ENCODE assay signal across 1 cellular context in the genomic region with DNA sequence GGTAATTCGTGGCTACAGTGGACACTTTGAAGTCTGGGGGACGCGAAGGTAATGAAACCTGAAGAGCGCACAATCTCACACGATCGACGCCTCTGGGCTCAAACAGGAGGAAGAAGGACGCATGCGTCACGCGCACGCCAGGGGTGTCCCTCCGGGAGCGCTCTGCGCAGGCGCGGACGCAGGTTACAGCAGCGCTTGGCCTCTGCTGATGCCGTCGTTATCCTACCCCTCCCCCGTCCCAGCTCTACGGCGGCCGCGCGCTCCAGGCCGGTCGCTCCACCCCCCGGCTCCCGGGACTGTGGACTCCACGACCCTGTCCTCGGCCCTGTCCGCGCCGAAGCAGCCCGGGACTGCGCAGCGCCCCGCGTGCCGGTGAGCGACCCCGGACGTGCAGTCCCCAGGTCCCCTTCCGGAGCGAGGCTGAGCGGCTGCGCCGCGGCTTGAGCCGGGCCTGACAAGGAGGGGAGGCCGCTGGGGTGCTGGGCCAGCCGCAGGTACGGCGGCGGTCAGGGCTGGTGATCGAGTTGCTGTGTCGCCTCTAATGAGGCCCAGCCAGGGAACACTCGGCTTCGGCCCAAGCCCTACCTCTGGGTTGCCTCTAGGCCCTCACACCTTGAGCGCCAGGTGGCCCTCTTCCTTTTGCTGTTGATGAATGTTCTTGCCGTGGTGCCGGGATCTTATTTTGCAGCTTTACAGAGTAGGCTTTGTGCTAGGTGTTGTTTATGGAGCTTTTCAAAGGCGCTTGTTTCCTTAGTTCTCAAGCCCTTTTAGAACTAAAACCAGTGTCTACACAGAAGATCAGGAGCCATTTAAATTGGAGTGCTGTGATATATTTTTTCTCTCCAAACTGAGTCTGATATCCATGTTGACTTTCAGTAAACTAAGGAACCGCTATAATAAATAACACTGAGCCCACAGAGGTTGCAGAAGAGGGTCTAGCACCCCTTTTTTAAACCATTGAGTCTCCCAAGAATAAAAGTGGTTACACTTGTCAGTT.
A peak's percentile ranks its signal among the peaks of the same experiment; 100 is the strongest.
TF ChIP-seq lines count a peak whose summit lies in the region.

A gene (plus strand): TSS at position 241 of the 997 bp plus-strand sequence. CDS start 3,517 bp downstream, outside the sequence.

TF ChIP-seq in WTC11, 78 proteins besides CTCF, POLR2A, EP300 and RAD21 (continued from another document and continues in another):
- TF ChIP-seq, protein P1, sequence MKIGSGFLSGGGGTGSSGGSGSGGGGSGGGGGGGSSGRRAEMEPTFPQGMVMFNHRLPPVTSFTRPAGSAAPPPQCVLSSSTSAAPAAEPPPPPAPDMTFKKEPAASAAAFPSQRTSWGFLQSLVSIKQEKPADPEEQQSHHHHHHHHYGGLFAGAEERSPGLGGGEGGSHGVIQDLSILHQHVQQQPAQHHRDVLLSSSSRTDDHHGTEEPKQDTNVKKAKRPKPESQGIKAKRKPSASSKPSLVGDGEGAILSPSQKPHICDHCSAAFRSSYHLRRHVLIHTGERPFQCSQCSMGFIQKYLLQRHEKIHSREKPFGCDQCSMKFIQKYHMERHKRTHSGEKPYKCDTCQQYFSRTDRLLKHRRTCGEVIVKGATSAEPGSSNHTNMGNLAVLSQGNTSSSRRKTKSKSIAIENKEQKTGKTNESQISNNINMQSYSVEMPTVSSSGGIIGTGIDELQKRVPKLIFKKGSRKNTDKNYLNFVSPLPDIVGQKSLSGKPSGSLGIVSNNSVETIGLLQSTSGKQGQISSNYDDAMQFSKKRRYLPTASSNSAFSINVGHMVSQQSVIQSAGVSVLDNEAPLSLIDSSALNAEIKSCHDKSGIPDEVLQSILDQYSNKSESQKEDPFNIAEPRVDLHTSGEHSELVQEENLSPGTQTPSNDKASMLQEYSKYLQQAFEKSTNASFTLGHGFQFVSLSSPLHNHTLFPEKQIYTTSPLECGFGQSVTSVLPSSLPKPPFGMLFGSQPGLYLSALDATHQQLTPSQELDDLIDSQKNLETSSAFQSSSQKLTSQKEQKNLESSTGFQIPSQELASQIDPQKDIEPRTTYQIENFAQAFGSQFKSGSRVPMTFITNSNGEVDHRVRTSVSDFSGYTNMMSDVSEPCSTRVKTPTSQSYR (CRISPR knock-in tag; IDR thresholded peaks at IDR 0.05) = peak; percentile 88
- TF ChIP-seq ZNF396 (CRISPR knock-in tag; IDR thresholded peaks at IDR 0.05; ENCODE audit: borderline replicate concordance) = no peak
- peak; percentile 35; the same call in 1 of the 2 replicates for TF ChIP-seq ZNF317 (CRISPR knock-in tag; IDR thresholded peaks at IDR 0.05; ENCODE audit: borderline replicate concordance, low read depth)
- TF ChIP-seq ZNF219 (CRISPR knock-in tag; IDR thresholded peaks at IDR 0.05; ENCODE audit: borderline replicate concordance) = no peak
- peak; percentile 74; the same call in 1 of the 2 replicates for TF ChIP-seq ZBTB21 (CRISPR knock-in tag; IDR thresholded peaks at IDR 0.05; ENCODE audit: borderline replicate concordance)
- TF ChIP-seq, protein P2, sequence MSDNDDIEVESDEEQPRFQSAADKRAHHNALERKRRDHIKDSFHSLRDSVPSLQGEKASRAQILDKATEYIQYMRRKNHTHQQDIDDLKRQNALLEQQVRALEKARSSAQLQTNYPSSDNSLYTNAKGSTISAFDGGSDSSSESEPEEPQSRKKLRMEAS (CRISPR knock-in tag; IDR thresholded peaks at IDR 0.05) = peak; percentile 98
- TF ChIP-seq MYBL2 (CRISPR knock-in tag; IDR thresholded peaks at IDR 0.05) = peak; percentile 93; the same call in 1 of the 2 replicates
- TF ChIP-seq, protein P3, sequence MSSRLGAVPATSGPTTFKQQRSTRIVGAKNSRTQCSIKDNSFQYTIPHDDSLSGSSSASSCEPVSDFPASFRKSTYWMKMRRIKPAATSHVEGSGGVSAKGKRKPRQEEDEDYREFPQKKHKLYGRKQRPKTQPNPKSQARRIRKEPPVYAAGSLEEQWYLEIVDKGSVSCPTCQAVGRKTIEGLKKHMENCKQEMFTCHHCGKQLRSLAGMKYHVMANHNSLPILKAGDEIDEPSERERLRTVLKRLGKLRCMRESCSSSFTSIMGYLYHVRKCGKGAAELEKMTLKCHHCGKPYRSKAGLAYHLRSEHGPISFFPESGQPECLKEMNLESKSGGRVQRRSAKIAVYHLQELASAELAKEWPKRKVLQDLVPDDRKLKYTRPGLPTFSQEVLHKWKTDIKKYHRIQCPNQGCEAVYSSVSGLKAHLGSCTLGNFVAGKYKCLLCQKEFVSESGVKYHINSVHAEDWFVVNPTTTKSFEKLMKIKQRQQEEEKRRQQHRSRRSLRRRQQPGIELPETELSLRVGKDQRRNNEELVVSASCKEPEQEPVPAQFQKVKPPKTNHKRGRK (CRISPR knock-in tag; IDR thresholded peaks at IDR 0.05; ENCODE audit: borderline replicate concordance) = no peak
- TF ChIP-seq ZNF138 (CRISPR knock-in tag; conservative IDR thresholded peaks at IDR 0.05) = 0 out of 2 replicates have a peak, but pooled peaks have one; percentile 38
- peak; percentile 67; the same call in 1 of the 2 replicates for TF ChIP-seq ESRRA (CRISPR knock-in tag; IDR thresholded peaks at IDR 0.05; ENCODE audit: borderline replicate concordance)
- TF ChIP-seq, protein P4, sequence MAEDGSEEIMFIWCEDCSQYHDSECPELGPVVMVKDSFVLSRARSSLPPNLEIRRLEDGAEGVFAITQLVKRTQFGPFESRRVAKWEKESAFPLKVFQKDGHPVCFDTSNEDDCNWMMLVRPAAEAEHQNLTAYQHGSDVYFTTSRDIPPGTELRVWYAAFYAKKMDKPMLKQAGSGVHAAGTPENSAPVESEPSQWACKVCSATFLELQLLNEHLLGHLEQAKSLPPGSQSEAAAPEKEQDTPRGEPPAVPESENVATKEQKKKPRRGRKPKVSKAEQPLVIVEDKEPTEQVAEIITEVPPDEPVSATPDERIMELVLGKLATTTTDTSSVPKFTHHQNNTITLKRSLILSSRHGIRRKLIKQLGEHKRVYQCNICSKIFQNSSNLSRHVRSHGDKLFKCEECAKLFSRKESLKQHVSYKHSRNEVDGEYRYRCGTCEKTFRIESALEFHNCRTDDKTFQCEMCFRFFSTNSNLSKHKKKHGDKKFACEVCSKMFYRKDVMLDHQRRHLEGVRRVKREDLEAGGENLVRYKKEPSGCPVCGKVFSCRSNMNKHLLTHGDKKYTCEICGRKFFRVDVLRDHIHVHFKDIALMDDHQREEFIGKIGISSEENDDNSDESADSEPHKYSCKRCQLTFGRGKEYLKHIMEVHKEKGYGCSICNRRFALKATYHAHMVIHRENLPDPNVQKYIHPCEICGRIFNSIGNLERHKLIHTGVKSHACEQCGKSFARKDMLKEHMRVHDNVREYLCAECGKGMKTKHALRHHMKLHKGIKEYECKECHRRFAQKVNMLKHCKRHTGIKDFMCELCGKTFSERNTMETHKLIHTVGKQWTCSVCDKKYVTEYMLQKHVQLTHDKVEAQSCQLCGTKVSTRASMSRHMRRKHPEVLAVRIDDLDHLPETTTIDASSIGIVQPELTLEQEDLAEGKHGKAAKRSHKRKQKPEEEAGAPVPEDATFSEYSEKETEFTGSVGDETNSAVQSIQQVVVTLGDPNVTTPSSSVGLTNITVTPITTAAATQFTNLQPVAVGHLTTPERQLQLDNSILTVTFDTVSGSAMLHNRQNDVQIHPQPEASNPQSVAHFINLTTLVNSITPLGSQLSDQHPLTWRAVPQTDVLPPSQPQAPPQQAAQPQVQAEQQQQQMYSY (CRISPR knock-in tag; IDR thresholded peaks at IDR 0.05) = no peak; the same call in 1 of the 2 replicates
- TF ChIP-seq NR2C2 (CRISPR knock-in tag; IDR thresholded peaks at IDR 0.05) = peak; percentile 62; the same call in 1 of the 2 replicates
- no peak for TF ChIP-seq ZNF671 (CRISPR knock-in tag; IDR thresholded peaks at IDR 0.05)
- TF ChIP-seq FOXJ3 (CRISPR knock-in tag; IDR thresholded peaks at IDR 0.05; ENCODE audit: borderline replicate concordance) = peak; percentile 77; the same call in 1 of the 2 replicates
- TF ChIP-seq SMAD3 (CRISPR knock-in tag; IDR thresholded peaks at IDR 0.05; ENCODE audit: borderline replicate concordance) = peak; percentile 81; the same call in 1 of the 2 replicates
- TF ChIP-seq CBFB (CRISPR knock-in tag; IDR thresholded peaks at IDR 0.05; ENCODE audit: low read depth) = peak; percentile 25; the same call in 1 of the 2 replicates
- TF ChIP-seq SOX15 (CRISPR knock-in tag; IDR thresholded peaks at IDR 0.05) = no peak
- TF ChIP-seq, protein P5, sequence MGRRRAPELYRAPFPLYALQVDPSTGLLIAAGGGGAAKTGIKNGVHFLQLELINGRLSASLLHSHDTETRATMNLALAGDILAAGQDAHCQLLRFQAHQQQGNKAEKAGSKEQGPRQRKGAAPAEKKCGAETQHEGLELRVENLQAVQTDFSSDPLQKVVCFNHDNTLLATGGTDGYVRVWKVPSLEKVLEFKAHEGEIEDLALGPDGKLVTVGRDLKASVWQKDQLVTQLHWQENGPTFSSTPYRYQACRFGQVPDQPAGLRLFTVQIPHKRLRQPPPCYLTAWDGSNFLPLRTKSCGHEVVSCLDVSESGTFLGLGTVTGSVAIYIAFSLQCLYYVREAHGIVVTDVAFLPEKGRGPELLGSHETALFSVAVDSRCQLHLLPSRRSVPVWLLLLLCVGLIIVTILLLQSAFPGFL (CRISPR knock-in tag; IDR thresholded peaks at IDR 0.05; ENCODE audit: borderline replicate concordance) = peak; percentile 13; the same call in 1 of the 2 replicates
- TF ChIP-seq NFE2L1 (CRISPR knock-in tag; IDR thresholded peaks at IDR 0.05) = peak; percentile 86
- TF ChIP-seq, protein P6, sequence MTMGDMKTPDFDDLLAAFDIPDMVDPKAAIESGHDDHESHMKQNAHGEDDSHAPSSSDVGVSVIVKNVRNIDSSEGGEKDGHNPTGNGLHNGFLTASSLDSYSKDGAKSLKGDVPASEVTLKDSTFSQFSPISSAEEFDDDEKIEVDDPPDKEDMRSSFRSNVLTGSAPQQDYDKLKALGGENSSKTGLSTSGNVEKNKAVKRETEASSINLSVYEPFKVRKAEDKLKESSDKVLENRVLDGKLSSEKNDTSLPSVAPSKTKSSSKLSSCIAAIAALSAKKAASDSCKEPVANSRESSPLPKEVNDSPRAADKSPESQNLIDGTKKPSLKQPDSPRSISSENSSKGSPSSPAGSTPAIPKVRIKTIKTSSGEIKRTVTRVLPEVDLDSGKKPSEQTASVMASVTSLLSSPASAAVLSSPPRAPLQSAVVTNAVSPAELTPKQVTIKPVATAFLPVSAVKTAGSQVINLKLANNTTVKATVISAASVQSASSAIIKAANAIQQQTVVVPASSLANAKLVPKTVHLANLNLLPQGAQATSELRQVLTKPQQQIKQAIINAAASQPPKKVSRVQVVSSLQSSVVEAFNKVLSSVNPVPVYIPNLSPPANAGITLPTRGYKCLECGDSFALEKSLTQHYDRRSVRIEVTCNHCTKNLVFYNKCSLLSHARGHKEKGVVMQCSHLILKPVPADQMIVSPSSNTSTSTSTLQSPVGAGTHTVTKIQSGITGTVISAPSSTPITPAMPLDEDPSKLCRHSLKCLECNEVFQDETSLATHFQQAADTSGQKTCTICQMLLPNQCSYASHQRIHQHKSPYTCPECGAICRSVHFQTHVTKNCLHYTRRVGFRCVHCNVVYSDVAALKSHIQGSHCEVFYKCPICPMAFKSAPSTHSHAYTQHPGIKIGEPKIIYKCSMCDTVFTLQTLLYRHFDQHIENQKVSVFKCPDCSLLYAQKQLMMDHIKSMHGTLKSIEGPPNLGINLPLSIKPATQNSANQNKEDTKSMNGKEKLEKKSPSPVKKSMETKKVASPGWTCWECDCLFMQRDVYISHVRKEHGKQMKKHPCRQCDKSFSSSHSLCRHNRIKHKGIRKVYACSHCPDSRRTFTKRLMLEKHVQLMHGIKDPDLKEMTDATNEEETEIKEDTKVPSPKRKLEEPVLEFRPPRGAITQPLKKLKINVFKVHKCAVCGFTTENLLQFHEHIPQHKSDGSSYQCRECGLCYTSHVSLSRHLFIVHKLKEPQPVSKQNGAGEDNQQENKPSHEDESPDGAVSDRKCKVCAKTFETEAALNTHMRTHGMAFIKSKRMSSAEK (CRISPR knock-in tag; IDR thresholded peaks at IDR 0.05; ENCODE audit: borderline replicate concordance) = no peak
- TF ChIP-seq, protein P7, sequence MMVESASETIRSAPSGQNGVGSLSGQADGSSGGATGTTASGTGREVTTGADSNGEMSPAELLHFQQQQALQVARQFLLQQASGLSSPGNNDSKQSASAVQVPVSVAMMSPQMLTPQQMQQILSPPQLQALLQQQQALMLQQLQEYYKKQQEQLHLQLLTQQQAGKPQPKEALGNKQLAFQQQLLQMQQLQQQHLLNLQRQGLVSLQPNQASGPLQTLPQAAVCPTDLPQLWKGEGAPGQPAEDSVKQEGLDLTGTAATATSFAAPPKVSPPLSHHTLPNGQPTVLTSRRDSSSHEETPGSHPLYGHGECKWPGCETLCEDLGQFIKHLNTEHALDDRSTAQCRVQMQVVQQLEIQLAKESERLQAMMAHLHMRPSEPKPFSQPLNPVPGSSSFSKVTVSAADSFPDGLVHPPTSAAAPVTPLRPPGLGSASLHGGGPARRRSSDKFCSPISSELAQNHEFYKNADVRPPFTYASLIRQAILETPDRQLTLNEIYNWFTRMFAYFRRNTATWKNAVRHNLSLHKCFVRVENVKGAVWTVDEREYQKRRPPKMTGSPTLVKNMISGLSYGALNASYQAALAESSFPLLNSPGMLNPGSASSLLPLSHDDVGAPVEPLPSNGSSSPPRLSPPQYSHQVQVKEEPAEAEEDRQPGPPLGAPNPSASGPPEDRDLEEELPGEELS (CRISPR knock-in tag; IDR thresholded peaks at IDR 0.05) = peak; percentile 92
- TF ChIP-seq, protein P8, sequence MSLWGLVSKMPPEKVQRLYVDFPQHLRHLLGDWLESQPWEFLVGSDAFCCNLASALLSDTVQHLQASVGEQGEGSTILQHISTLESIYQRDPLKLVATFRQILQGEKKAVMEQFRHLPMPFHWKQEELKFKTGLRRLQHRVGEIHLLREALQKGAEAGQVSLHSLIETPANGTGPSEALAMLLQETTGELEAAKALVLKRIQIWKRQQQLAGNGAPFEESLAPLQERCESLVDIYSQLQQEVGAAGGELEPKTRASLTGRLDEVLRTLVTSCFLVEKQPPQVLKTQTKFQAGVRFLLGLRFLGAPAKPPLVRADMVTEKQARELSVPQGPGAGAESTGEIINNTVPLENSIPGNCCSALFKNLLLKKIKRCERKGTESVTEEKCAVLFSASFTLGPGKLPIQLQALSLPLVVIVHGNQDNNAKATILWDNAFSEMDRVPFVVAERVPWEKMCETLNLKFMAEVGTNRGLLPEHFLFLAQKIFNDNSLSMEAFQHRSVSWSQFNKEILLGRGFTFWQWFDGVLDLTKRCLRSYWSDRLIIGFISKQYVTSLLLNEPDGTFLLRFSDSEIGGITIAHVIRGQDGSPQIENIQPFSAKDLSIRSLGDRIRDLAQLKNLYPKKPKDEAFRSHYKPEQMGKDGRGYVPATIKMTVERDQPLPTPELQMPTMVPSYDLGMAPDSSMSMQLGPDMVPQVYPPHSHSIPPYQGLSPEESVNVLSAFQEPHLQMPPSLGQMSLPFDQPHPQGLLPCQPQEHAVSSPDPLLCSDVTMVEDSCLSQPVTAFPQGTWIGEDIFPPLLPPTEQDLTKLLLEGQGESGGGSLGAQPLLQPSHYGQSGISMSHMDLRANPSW (CRISPR knock-in tag; conservative IDR thresholded peaks at IDR 0.05; ENCODE audit: low read depth) = no peak
- peak; percentile 86 for TF ChIP-seq TP53 (CRISPR knock-in tag; IDR thresholded peaks at IDR 0.05)
